ENCODE assay signal across 22 cellular contexts in the genomic region with DNA sequence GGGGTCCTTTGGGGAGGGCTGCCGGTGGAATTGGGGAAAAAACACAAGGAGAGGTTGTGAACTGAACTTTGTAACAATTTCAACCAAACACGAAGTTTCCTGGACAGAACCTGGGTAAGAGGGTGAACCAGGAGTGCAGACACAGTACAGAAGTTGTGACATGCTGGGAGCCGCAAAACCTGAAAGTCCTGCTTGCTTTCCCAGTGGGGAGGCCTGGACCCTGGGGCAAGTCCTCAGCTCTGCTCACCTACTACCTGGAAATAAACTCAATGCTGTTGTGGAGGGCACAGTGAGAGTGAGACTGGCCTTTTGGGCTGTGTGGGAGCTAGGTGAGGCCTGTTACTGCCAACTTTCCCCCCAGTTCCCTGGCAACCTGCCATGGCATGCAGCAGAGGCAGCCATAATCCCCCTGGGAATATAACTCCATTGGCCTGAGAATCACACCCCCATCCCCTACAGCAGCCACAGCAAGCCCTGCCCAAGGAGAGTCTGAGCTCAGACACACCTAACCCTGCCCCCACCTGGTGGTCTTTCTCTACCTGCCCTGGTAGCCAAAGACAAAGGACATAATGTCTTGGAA.
"Had no signal": no experiment of that assay in that cellular context is flagged by ENCODE, and none has a peak within 500 bp of the region (broad histone marks: within the 10 kb centered on the region; RNA-seq: fewer than 3 reads in every experiment).

No MANE protein-coding gene starts in this region.

- H3K4me1 Mint-ChIP-seq: activated CD4-positive, alpha-beta T cell treated with anti-CD3 and anti-CD28 coated beads, Interleukin-2, amount 10 ng/mL, durations not matched to agents 7 days and 5 days; central memory CD8-positive, alpha-beta T cell; naive thymus-derived CD4-positive, alpha-beta T cell; neural progenitor cell had no signal

- H2AFZ ChIP-seq: neural progenitor cell had no signal

- H3K27ac ChIP-seq: body of pancreas, colonic mucosa, gastrocnemius medialis, neural progenitor cell, ovary, psoas muscle, right lobe of liver, transverse colon had no signal

- H3K36me3 Mint-ChIP-seq: neural progenitor cell had no signal

- DNase-seq: activated CD4-positive, alpha-beta T cell treated with anti-CD3 and anti-CD28 coated beads, Interleukin-2, amount 10 ng/mL, durations not matched to agents 7 days and 5 days; activated CD8-positive, alpha-beta memory T cell treated with anti-CD3 and anti-CD28 coated beads, Interleukin-2, amount 50 U/mL, for 4 hours; activated naive CD4-positive, alpha-beta T cell treated with anti-CD3 and anti-CD28 coated beads for 36 hours; activated T-cell treated with anti-CD3 and anti-CD28 coated beads, Interleukin-2, amount 50 U/mL, for 4 hours; body of pancreas; colonic mucosa; gastrocnemius medialis; head of caudate nucleus; kidney; left ventricle myocardium superior; mesenchymal stem cell; naive thymus-derived CD4-positive, alpha-beta T cell; ovary; psoas muscle; right lobe of liver; small intestine; stimulated activated CD4-positive, alpha-beta T cell treated with anti-CD3 and anti-CD28 coated beads, Interleukin-15, amount 100 ng/mL, for 24 hours; stimulated activated CD4-positive, alpha-beta T cell treated with anti-CD3 and anti-CD28 coated beads, Interleukin-2, amount 100 ng/mL, for 48 hours; transverse colon had no signal

- H3K4me3 ChIP-seq: body of pancreas, colonic mucosa, gastrocnemius medialis, neural progenitor cell, ovary, psoas muscle, right lobe of liver, transverse colon had no signal

- H3K9ac ChIP-seq: neural progenitor cell had no signal

- H3K4me3 Mint-ChIP-seq: activated CD4-positive, alpha-beta T cell treated with anti-CD3 and anti-CD28 coated beads, Interleukin-2, amount 10 ng/mL, durations not matched to agents 7 days and 5 days; activated naive CD4-positive, alpha-beta T cell treated with anti-CD3 and anti-CD28 coated beads for 36 hours; activated T-cell treated with anti-CD3 and anti-CD28 coated beads, Interleukin-2, amount 50 U/mL, for 4 hours; central memory CD8-positive, alpha-beta T cell; naive thymus-derived CD4-positive, alpha-beta T cell; neural progenitor cell; stimulated activated naive CD8-positive, alpha-beta T cell treated with anti-CD3 and anti-CD28 coated beads, Interleukin-15, Interleukin-2, amounts not matched to agents 100 ng/mL and 50 ng/mL, for 24 hours had no signal

- H3K27ac Mint-ChIP-seq: activated CD4-positive, alpha-beta T cell treated with anti-CD3 and anti-CD28 coated beads, Interleukin-2, amount 10 ng/mL, durations not matched to agents 7 days and 5 days; activated naive CD4-positive, alpha-beta T cell treated with anti-CD3 and anti-CD28 coated beads for 36 hours; naive thymus-derived CD4-positive, alpha-beta T cell; neural progenitor cell; stimulated activated naive CD8-positive, alpha-beta T cell treated with anti-CD3 and anti-CD28 coated beads, Interleukin-15, Interleukin-2, amounts not matched to agents 100 ng/mL and 50 ng/mL, for 24 hours had no signal

- H3K4me2 ChIP-seq: neural progenitor cell had no signal

- H3K9me3 Mint-ChIP-seq: stimulated activated naive CD8-positive, alpha-beta T cell treated with anti-CD3 and anti-CD28 coated beads, Interleukin-15, Interleukin-2, amounts not matched to agents 100 ng/mL and 50 ng/mL, for 24 hours had no signal

- FAIRE-seq: kidney, small intestine had no signal

- H3K4me1 ChIP-seq: body of pancreas, colonic mucosa, gastrocnemius medialis, neural progenitor cell, psoas muscle, right lobe of liver, transverse colon had no signal

- H3K36me3 ChIP-seq: colonic mucosa, gastrocnemius medialis, neural progenitor cell, ovary, right lobe of liver, transverse colon had no signal

- H3K27me3 ChIP-seq: body of pancreas, colonic mucosa, gastrocnemius medialis, neural progenitor cell, ovary, right lobe of liver, transverse colon had no signal

- H3K9me3 ChIP-seq: body of pancreas, colonic mucosa, gastrocnemius medialis, ovary, psoas muscle, right lobe of liver, transverse colon had no signal
